In genomic region chr10:30103595-30104310, GRCh38 we compare ENCODE assay signal across 16 cellular contexts.
"Had no signal": no experiment of that assay in that cellular context is flagged by ENCODE, and none has a peak within 500 bp of the region (broad histone marks: within the 10 kb centered on the region; RNA-seq: fewer than 3 reads in every experiment).

No MANE protein-coding gene starts in this region.

- DNase-seq: activated CD4-positive, alpha-beta T cell treated with anti-CD3 and anti-CD28 coated beads, Interleukin-2, amount 50 U/mL, for 48 hours; activated CD4-positive, CD25-positive, alpha-beta regulatory T cell treated with anti-CD3 and anti-CD28 coated beads, Interleukin-2, amount 50 U/mL, for 72 hours; activated CD8-positive, alpha-beta memory T cell treated with anti-CD3 and anti-CD28 coated beads, Interleukin-2, amount 10 ng/mL, durations not matched to agents 7 days and 5 days; activated gamma-delta T cell; activated naive CD8-positive, alpha-beta T cell treated with anti-CD3 and anti-CD28 coated beads, Interleukin-2, amount 10 ng/mL, durations not matched to agents 7 days and 5 days; activated T-cell treated with anti-CD3 and anti-CD28 coated beads, Interleukin-2, amount 50 U/mL, for 24 hours; aorta; heart left ventricle; natural killer cell; nucleus accumbens; stimulated activated CD4-positive, alpha-beta T cell treated with anti-CD3 and anti-CD28 coated beads, Interleukin-4, amount 100 ng/mL, for 24 hours; stomach; uterus had no signal

- H3K27me3 ChIP-seq: heart left ventricle, stomach, uterus had no signal

- FAIRE-seq: frontal cortex had no signal

- H3K4me3 ChIP-seq: heart left ventricle, stomach, thoracic aorta, uterus had no signal

- H3K27ac ChIP-seq: heart left ventricle, stomach, thoracic aorta, uterus had no signal

- H3K4me1 ChIP-seq: stomach, uterus had no signal

- H3K9me3 ChIP-seq: heart left ventricle, stomach, thoracic aorta, uterus had no signal

- ATAC-seq: activated CD8-positive, alpha-beta memory T cell treated with anti-CD3 and anti-CD28 coated beads, Interleukin-2, amount 10 ng/mL, durations not matched to agents 7 days and 5 days; heart left ventricle; left lobe of liver; natural killer cell had no signal

- H3K36me3 ChIP-seq: heart left ventricle, stomach, thoracic aorta, uterus had no signal
